ENCODE assay signal across 11 cellular contexts in genomic region chr5:39209924-39210323, GRCh38. TPM values are rescaled to one million over a fixed set of nuclear protein-coding genes. Genes with fewer than 3 reads are reported as not detected.
A peak's percentile ranks its signal among the peaks of the same experiment; 100 is the strongest.
DNase-seq lines count a peak whose midpoint lies in the region; ATAC-seq and TF ChIP-seq lines count a peak whose summit lies in the region.
"Had no signal": no experiment of that assay in that cellular context is flagged by ENCODE, and none has a peak within 500 bp of the region (broad histone marks: within the 10 kb centered on the region; RNA-seq: fewer than 3 reads in every experiment).

No MANE protein-coding gene starts in this region.

- no peaks in the 10 kb centered on the region for H3K9me3 Mint-ChIP-seq in activated CD4-positive, alpha-beta T cell treated with anti-CD3 and anti-CD28 coated beads, Interleukin-2, amount 10 ng/mL, durations not matched to agents 7 days and 5 days
- H3K9me3 Mint-ChIP-seq in endodermal cell (peaks cover 2% of the 10 kb centered on the region), progenitor cell of endocrine pancreas (ENCODE audit: low read depth) (no peaks in the 10 kb centered on the region)

- H3K36me3 Mint-ChIP-seq in activated CD4-positive, alpha-beta T cell treated with anti-CD3 and anti-CD28 coated beads, Interleukin-2, amount 10 ng/mL, durations not matched to agents 7 days and 5 days (ENCODE audit: low read depth) = peaks cover 11% of the 10 kb centered on the region
- no peaks in the 10 kb centered on the region for H3K36me3 Mint-ChIP-seq in endodermal cell (ENCODE audit: low read depth)
- no peaks in the 10 kb centered on the region for H3K36me3 Mint-ChIP-seq in progenitor cell of endocrine pancreas (ENCODE audit: insufficient read depth)

- H3K4me3 ChIP-seq in endodermal cell (ENCODE audit: low read length) = no peak overlapping the region
- H3K4me3 ChIP-seq: cardiac muscle cell had no signal

- H3K27ac ChIP-seq in endodermal cell (ENCODE audit: low read depth, low read length) = no peak overlapping the region
- H3K27ac ChIP-seq: cardiac muscle cell had no signal

- H3K27ac Mint-ChIP-seq in activated CD4-positive, alpha-beta T cell treated with anti-CD3 and anti-CD28 coated beads, Interleukin-2, amount 10 ng/mL, durations not matched to agents 7 days and 5 days = peak overlapping the region; percentile 93
- no peak overlapping the region for H3K27ac Mint-ChIP-seq in endodermal cell
- no peak overlapping the region for H3K27ac Mint-ChIP-seq in progenitor cell of endocrine pancreas

- no peaks in the 10 kb centered on the region for H3K36me3 ChIP-seq in endodermal cell (ENCODE audit: control insufficient read depth, insufficient read depth, low read length)
- H3K36me3 ChIP-seq: cardiac muscle cell had no signal

- 91 to 92% methylated on average over 7 to 10 of the region's 10 CpGs for WGBS in endodermal cell (ENCODE audit: insufficient coverage in 1 of 2, insufficient read length in 1 of 2), 2 experiments

- H3K4me1 Mint-ChIP-seq in activated CD4-positive, alpha-beta T cell treated with anti-CD3 and anti-CD28 coated beads, Interleukin-2, amount 10 ng/mL, durations not matched to agents 7 days and 5 days = peaks cover 96% of the 10 kb centered on the region
- no peaks in the 10 kb centered on the region for H3K4me1 Mint-ChIP-seq in endodermal cell
- H3K4me1 Mint-ChIP-seq in progenitor cell of endocrine pancreas (ENCODE audit: low read depth) = no peaks in the 10 kb centered on the region

- H3K27me3 Mint-ChIP-seq in activated CD4-positive, alpha-beta T cell treated with anti-CD3 and anti-CD28 coated beads, Interleukin-2, amount 10 ng/mL, durations not matched to agents 7 days and 5 days = no peaks in the 10 kb centered on the region
- no peaks in the 10 kb centered on the region for H3K27me3 Mint-ChIP-seq in endodermal cell (ENCODE audit: insufficient read depth)
- H3K27me3 Mint-ChIP-seq in progenitor cell of endocrine pancreas = no peaks in the 10 kb centered on the region

- POLR2A ChIA-PET in activated CD4-positive, alpha-beta T cell treated with anti-CD3 and anti-CD28 coated beads, Interleukin-2, amount 10 ng/mL, durations not matched to agents 7 days and 5 days (lab: Charles Lee) = no interaction called here

- ATAC-seq in HG03139 (IDR thresholded peaks at IDR 0.05; ENCODE audit: unreplicated experiment) (peak; percentile 57), GM21528 (IDR thresholded peaks at IDR 0.05; ENCODE audit: low FRiP score, unreplicated experiment) (no peak)

- DNase-seq in activated CD4-positive, alpha-beta T cell treated with anti-CD3 and anti-CD28 coated beads, Interleukin-2, amount 10 ng/mL, durations not matched to agents 7 days and 5 days = peak; percentile 90
- peak; percentile 63 for DNase-seq in endodermal cell
- peak; percentile 50 to 82 (median 68) for DNase-seq in stimulated activated naive CD4-positive, alpha-beta T cell (lab: John Stamatoyannopoulos, UW)
- DNase-seq in NCI-H1436 (lab: John Stamatoyannopoulos, UW) = no peak
- no peak for DNase-seq in progenitor cell of endocrine pancreas (ENCODE audit: low spot score, unreplicated experiment)
- DNase-seq in NCI-H128 (lab: John Stamatoyannopoulos, UW; ENCODE audit: unreplicated experiment) = no peak
- DNase-seq: NCI-H2227 treated with DMSO at 0.1 percent for 48 hours had no signal

- no peaks in the 10 kb centered on the region for H3K27me3 ChIP-seq in endodermal cell (ENCODE audit: control insufficient read depth, insufficient read depth, low read length, poor library complexity, severe bottlenecking)
- H3K27me3 ChIP-seq: cardiac muscle cell had no signal

- TF ChIP-seq CTCF in endodermal cell (conservative IDR thresholded peaks at IDR 0.05) (no peak), progenitor cell of endocrine pancreas (IDR thresholded peaks at IDR 0.05; ENCODE audit: unreplicated experiment) (no peak)

- CTCF ChIA-PET in activated CD4-positive, alpha-beta T cell treated with anti-CD3 and anti-CD28 coated beads, Interleukin-2, amount 10 ng/mL, durations not matched to agents 7 days and 5 days (lab: Charles Lee) = interaction anchor here (0.6 to 4.5 kb wide), 6 partner anchors 8 to 125 kb away, joined by 3 to 18 read pairs (median 9); no protein-coding TSS in a partner anchor

- no peaks in the 10 kb centered on the region for H3K9me3 ChIP-seq in endodermal cell (ENCODE audit: control insufficient read depth, low read length)

- H3K4me3 Mint-ChIP-seq in activated CD4-positive, alpha-beta T cell treated with anti-CD3 and anti-CD28 coated beads, Interleukin-2, amount 10 ng/mL, durations not matched to agents 7 days and 5 days = peak overlapping the region; percentile 74
- H3K4me3 Mint-ChIP-seq in endodermal cell (no peak overlapping the region), progenitor cell of endocrine pancreas (ENCODE audit: low read depth) (no peak overlapping the region)

- no peaks in the 10 kb centered on the region for H3K4me1 ChIP-seq in endodermal cell (ENCODE audit: control insufficient read depth, insufficient read depth, low read length)

- no peak overlapping the region for H3K9ac ChIP-seq in endodermal cell (ENCODE audit: extremely low read depth, low read length, poor library complexity, severe bottlenecking)

RNA-seq across cellular contexts. Expression of gene FYB1, which starts 9.4 kb away (rescaled TPM):
- 100 to 1,000 TPM; 396 to 480 TPM for total RNA-seq in activated CD4-positive, alpha-beta T cell treated with anti-CD3 and anti-CD28 coated beads, Interleukin-2, amount 10 ng/mL, durations not matched to agents 7 days and 5 days
- total RNA-seq in endodermal cell (not detected), progenitor cell of endocrine pancreas (not detected in 2 replicates)
- polyA plus RNA-seq in endodermal cell (2013, experiment 1 of 2) = not detected
- not detected for polyA plus RNA-seq in endodermal cell (2013, experiment 2 of 2)
- total RNA-seq: cardiac muscle cell, lung microvascular endothelial cell had no signal
- polyA plus RNA-seq: cardiac muscle cell had no signal

Comparison
In these comparisons a context has a peak if more than half of its experiments do, and no peak if none do; other contexts are left out.
1. DNase-seq: peak in activated CD4-positive, alpha-beta T cell treated with anti-CD3 and anti-CD28 coated beads, Interleukin-2, amount 10 ng/mL, durations not matched to agents 7 days and 5 days (single experiment), endodermal cell (single experiment) and stimulated activated naive CD4-positive, alpha-beta T cell (6 of 6); none in NCI-H1436 (single experiment), progenitor cell of endocrine pancreas (single experiment) and NCI-H128 (single experiment).
2. RNA of gene FYB1, which starts 9.4 kb away (total RNA-seq): 396 to 480 TPM in activated CD4-positive, alpha-beta T cell treated with anti-CD3 and anti-CD28 coated beads, Interleukin-2, amount 10 ng/mL, durations not matched to agents 7 days and 5 days; not detected in endodermal cell and not detected in progenitor cell of endocrine pancreas; every median in the first group is over 100 times any median in the second.